9 cellular contexts compared by ENCODE assay signal in genomic region chr19:3276341-3276799, GRCh38. TPM values are rescaled to one million over a fixed set of nuclear protein-coding genes. Genes with fewer than 3 reads are reported as not detected.
DNase-seq lines count a peak whose midpoint lies in the region; ATAC-seq lines count a peak whose summit lies in the region.
"Had no signal": no experiment of that assay in that cellular context is flagged by ENCODE, and none has a peak within 500 bp of the region (broad histone marks: within the 10 kb centered on the region; RNA-seq: fewer than 3 reads in every experiment).

No MANE protein-coding gene starts in this region.

- H2BK12ac ChIP-seq in neuronal stem cell (ENCODE audit: low read length): no peak overlapping the region

- H3K4me1 ChIP-seq in neuronal stem cell (ENCODE audit: control insufficient read depth in 2 of 2, insufficient read depth in 1 of 2, low read depth in 1 of 2, low read length in 2 of 2): peaks cover 9 to 26% of the 10 kb centered on the region in 2 donors

- H2BK5ac ChIP-seq in neuronal stem cell (ENCODE audit: low read length): no peak overlapping the region

- intact Hi-C loops in Right ventricle myocardium inferior (cut with DNase I): no loop called here
- intact Hi-C loops in Right ventricle myocardium superior (cut with DNase I): no loop called here

- H3K23ac ChIP-seq in neuronal stem cell (ENCODE audit: low read depth, low read length, poor library complexity): no peak overlapping the region

- no peak overlapping the region for H2AK5ac ChIP-seq in neuronal stem cell (ENCODE audit: low read depth, low read length)

- peak overlapping the region; percentile 67 for H3K4me2 ChIP-seq in neuronal stem cell (ENCODE audit: insufficient read depth, low read length, poor library complexity, severe bottlenecking)

- DNase-seq in Right ventricle myocardium inferior (ENCODE audit: missing footprints) (no peak), Right ventricle myocardium superior (no peak), SK-N-MC (ENCODE audit: low read depth, low spot score) (no peak), T47D (ENCODE audit: low read depth in 1 of 2, low spot score in 1 of 2) (peak; percentile 90 to 97), neuronal stem cell (ENCODE audit: low spot score) (no peak), inferior parietal cortex (ENCODE audit: extremely low spot score) (no peak)

- H2AFZ ChIP-seq in neuronal stem cell (ENCODE audit: low read length): peak overlapping the region; percentile 25

- in situ Hi-C loops in T47D (cut with HindIII; ENCODE audit: low pct_unique_long_range_greater_than_20kb, low sequenced_read_pairs): no loop called here

- H3K4me3 ChIP-seq in SK-N-MC (peak overlapping the region; percentile 29; the same call in 1 of the 2 replicates), neuronal stem cell (ENCODE audit: low read length in 2 of 2) (no peak overlapping the region)

- no peak overlapping the region for H3K18ac ChIP-seq in neuronal stem cell (ENCODE audit: low read length)

- no peak overlapping the region for H4K91ac ChIP-seq in neuronal stem cell (ENCODE audit: low read depth, low read length, poor library complexity)

- H3K36me3 ChIP-seq in SK-N-MC (ENCODE audit: insufficient read depth, low read length) (no peaks in the 10 kb centered on the region), neuronal stem cell (replicated peaks in 1 of 2; ENCODE audit: control insufficient read depth in 2 of 2, insufficient read depth in 2 of 2, low read length in 2 of 2) (no peaks in the 10 kb centered on the region)

- H4K8ac ChIP-seq in neuronal stem cell (ENCODE audit: low read depth, low read length): no peak overlapping the region

- no peak overlapping the region for H3K9ac ChIP-seq in SK-N-MC (ENCODE audit: insufficient read length)
- no peak overlapping the region for H3K9ac ChIP-seq in neuronal stem cell (ENCODE audit: low read depth, low read length, poor library complexity)

- H3K4ac ChIP-seq in neuronal stem cell (ENCODE audit: low read length): no peak overlapping the region

- no peaks in the 10 kb centered on the region for H3K79me1 ChIP-seq in neuronal stem cell (ENCODE audit: low read depth, low read length)

- H3K27me3 ChIP-seq in neuronal stem cell (ENCODE audit: control insufficient read depth in 3 of 3, insufficient read depth in 3 of 3, low read depth in 1 of 3, low read length in 3 of 3): peaks cover 0 to 2% (median 0%) of the 10 kb centered on the region in 3 experiments

- H3K9me3 ChIP-seq in SK-N-MC (ENCODE audit: low read depth, low read length) (no peaks in the 10 kb centered on the region), neuronal stem cell (replicated peaks in 1 of 2; ENCODE audit: control insufficient read depth in 2 of 2, insufficient read depth in 1 of 2, low read depth in 1 of 2, low read length in 2 of 2) (peaks cover 2 to 6% of the 10 kb centered on the region in 2 donors)

- H2BK15ac ChIP-seq in neuronal stem cell (ENCODE audit: low read length): no peak overlapping the region

- no peak overlapping the region for H3K14ac ChIP-seq in neuronal stem cell (ENCODE audit: low read length)

- WGBS in neuronal stem cell (ENCODE audit: extremely low coverage in 2 of 2, insufficient read length in 2 of 2, insufficient replicate concordance in 1 of 2), 2 donors: no CpG with 5 or more reads among the region's 11 CpGs

- no peak overlapping the region for H2BK120ac ChIP-seq in neuronal stem cell (ENCODE audit: low read depth, low read length)

- ATAC-seq in Right ventricle myocardium inferior (peak; percentile 19), Right ventricle myocardium superior (ENCODE audit: poor library complexity) (no peak), GM19328 (IDR thresholded peaks at IDR 0.05; ENCODE audit: unreplicated experiment) (no peak), GM19023 (IDR thresholded peaks at IDR 0.05; ENCODE audit: unreplicated experiment) (no peak)

- H3K27ac ChIP-seq in SK-N-MC (no peak overlapping the region), neuronal stem cell (replicated peaks; ENCODE audit: low read length) (no peak overlapping the region)

RNA-seq across cellular contexts. Expression of gene CELF5, which starts 51.9 kb away (rescaled TPM):
- not detected for total RNA-seq in Right ventricle myocardium inferior
- not detected for total RNA-seq in Right ventricle myocardium superior
- polyA plus RNA-seq in neuronal stem cell (2013, experiment 1 of 2): 16.6 TPM
- 17.4 TPM for polyA plus RNA-seq in neuronal stem cell (2013, experiment 2 of 2)
- total RNA-seq: lung microvascular endothelial cell had no signal

Comparison
In these comparisons a context has a peak if more than half of its experiments do, and no peak if none do; other contexts are left out.
1. DNase-seq: peak in T47D (2 of 2); none in Right ventricle myocardium inferior (single experiment), Right ventricle myocardium superior (single experiment), SK-N-MC (single experiment), neuronal stem cell (single experiment) and inferior parietal cortex (single experiment).